8 cellular contexts compared by ENCODE assay signal in genomic region chr4:68498413-68499007, GRCh38. TPM values are rescaled to one million over a fixed set of nuclear protein-coding genes. Genes with fewer than 3 reads are reported as not detected.
DNase-seq lines count a peak whose midpoint lies in the region; ATAC-seq, FAIRE-seq and TF ChIP-seq lines count a peak whose summit lies in the region.

No MANE protein-coding gene starts in this region.

- TF ChIP-seq CTCF in HFF-Myc (IDR thresholded peaks at IDR 0.05; ENCODE audit: low read depth, low read length, missing control alignments) (peak; percentile 78), MM.1S (IDR thresholded peaks at IDR 0.05; ENCODE audit: low read length) (peak; percentile 87), GM12878 (IDR thresholded peaks at IDR 0.05 in 2 of 3, conservative IDR thresholded peaks at IDR 0.05 in 1 of 3; ENCODE audit: control insufficient read depth in 2 of 3, extremely low read depth in 1 of 3, insufficient read depth in 1 of 3, low read depth in 3 of 3, low read length in 3 of 3) (peak; percentile 74 to 93 (median 86))

- RAD21 ChIA-PET in GM12878 (lab: Charles Lee; ENCODE audit: unreplicated experiment) = interaction anchor here (0.8 to 2.1 kb wide), 10 partner anchors 175 to 1118 kb away, joined by 3 to 18 read pairs (median 5); no protein-coding TSS in a partner anchor

- peak; percentile 97 for ATAC-seq in GM12878

- no peaks in the 10 kb centered on the region for H3K4me1 Mint-ChIP-seq in immature natural killer cell

- H3K79me2 ChIP-seq in MM.1S (ENCODE audit: low read length) (no peaks in the 10 kb centered on the region), GM12878 (ENCODE audit: control insufficient read depth, insufficient read depth, low read length) (no peaks in the 10 kb centered on the region)

- CTCF ChIA-PET in GM12878 (lab: Yijun Ruan, JAX) = interaction anchor here (0.5 to 3.4 kb wide), 31 partner anchors 15 to 1224 kb away, joined by 3 to 22 read pairs (median 4); no protein-coding TSS in a partner anchor

- FAIRE-seq in GM12878 (lab: Jason Lieb, UNC) = peak; percentile 82

- in situ Hi-C loops in GM12878 (cut with MboI) = loop anchor here (25.0 kb wide), 2 partner anchors 664 to 1114 kb away; no protein-coding TSS in a partner anchor

- H2AFZ ChIP-seq in MM.1S (ENCODE audit: low read length) = no peak overlapping the region
- H2AFZ ChIP-seq in GM12878 (ENCODE audit: control insufficient read depth, low read depth, low read length) = no peak overlapping the region

- TF ChIP-seq POLR2A in GM12878 (IDR thresholded peaks at IDR 0.05; ENCODE audit: low read depth, low read length) = no peak

- peak; percentile 10 to 32 for DNase-seq in activated CD8-positive, alpha-beta memory T cell treated with anti-CD3 and anti-CD28 coated beads for 1 hour (ENCODE audit: extremely low read depth in 1 of 2, low read depth in 1 of 2)
- DNase-seq in activated CD8-positive, alpha-beta memory T cell treated with anti-CD3 and anti-CD28 coated beads, Interleukin-2, amount 50 U/mL, for 48 hours = no peak
- DNase-seq in HFF-Myc (ENCODE audit: extremely low read depth, low read depth) (peak; percentile 19), MM.1S (peak; percentile 80), T-helper 2 cell (peak in 4 of 5 experiments; percentile 13 to 70 (median 30)), GM12878 (ENCODE audit: low read depth, low spot score) (peak; percentile 30), immature natural killer cell (peak; percentile 12 to 34 (median 26))
- peak; percentile 21 to 31 for DNase-seq in stimulated activated CD4-positive, alpha-beta T cell treated with anti-CD3 and anti-CD28 coated beads, Interleukin-1b, Interleukin-23, amount 100 ng/mL, for 4 hours (ENCODE audit: low read depth in 2 of 2)

- BruUV-seq in GM12878 (replicated peaks; lab: Mats Ljungman, UMichigan) = no TSS peak

- H3K4me1 ChIP-seq in MM.1S (ENCODE audit: low read length) (peaks cover 19% of the 10 kb centered on the region), GM12878 (ENCODE audit: control insufficient read depth, insufficient read depth, low read length) (0 out of 2 replicates have a peak, but pooled peaks cover 3% of the 10 kb centered on the region)

- H3K36me3 Mint-ChIP-seq in immature natural killer cell = no peaks in the 10 kb centered on the region

- peaks cover 25% of the 10 kb centered on the region for H3F3A ChIP-seq in MM.1S (ENCODE audit: insufficient read depth, low read length)

- H3K27ac ChIP-seq in MM.1S (ENCODE audit: low read length) (no peak overlapping the region), GM12878 (ENCODE audit: control insufficient read depth, insufficient read depth) (no peak overlapping the region)

- 20% methylated on average over 5 of the region's 5 CpGs for WGBS in GM12878 (ENCODE audit: insufficient coverage, insufficient replicate concordance, low lambda C conversion rate, missing lambda C conversion rate)

- H3K27me3 ChIP-seq in MM.1S (replicated peaks; ENCODE audit: insufficient read depth, low read length) = no peaks in the 10 kb centered on the region
- H3K27me3 ChIP-seq in GM12878 (replicated peaks in 1 of 2; ENCODE audit: control insufficient read depth in 2 of 2, insufficient read depth in 2 of 2, low read length in 1 of 2) = no peaks in the 10 kb centered on the region

- TF ChIP-seq RAD21 in GM12878 (IDR thresholded peaks at IDR 0.05; ENCODE audit: insufficient read depth, low read depth, low read length) = peak; percentile 100

- POLR2A ChIA-PET in GM12878 (lab: Charles Lee) = no interaction called here

- no peak for TF ChIP-seq EP300 in GM12878 (IDR thresholded peaks at IDR 0.05; ENCODE audit: borderline replicate concordance in 1 of 2, control insufficient read depth in 1 of 2, low read depth in 2 of 2, low read length in 2 of 2)

- no peaks in the 10 kb centered on the region for H3K9me3 Mint-ChIP-seq in immature natural killer cell

- peaks cover 0 to 2% (median 0%) of the 10 kb centered on the region in 3 donors for H3K27me3 Mint-ChIP-seq in immature natural killer cell (ENCODE audit: low read depth in 3 of 3)

- H3K9ac ChIP-seq in MM.1S (ENCODE audit: low read length) (no peak overlapping the region), GM12878 (ENCODE audit: control insufficient read depth, insufficient read depth, low read length) (no peak overlapping the region)

- SMC1A ChIA-PET in GM12878 (lab: Charles Lee; ENCODE audit: uncharacterized antibody, unreplicated experiment) = interaction anchor here (0.8 to 3.0 kb wide), 26 partner anchors 9 to 1378 kb away, joined by 3 to 37 read pairs (median 4); no protein-coding TSS in a partner anchor

- H3K4me2 ChIP-seq in MM.1S (ENCODE audit: low read depth, low read length) (peak overlapping the region; percentile 1; the same call in 1 of the 2 replicates), GM12878 (ENCODE audit: control insufficient read depth, insufficient read depth) (no peak overlapping the region)

- H3K9me3 ChIP-seq in MM.1S (replicated peaks; ENCODE audit: insufficient read depth, low read length) = no peaks in the 10 kb centered on the region
- no peaks in the 10 kb centered on the region for H3K9me3 ChIP-seq in GM12878 (replicated peaks; ENCODE audit: control insufficient read depth, insufficient read depth, low read length)

- no peaks in the 10 kb centered on the region for H4K20me1 ChIP-seq in MM.1S (ENCODE audit: insufficient read depth, low read length)
- no peaks in the 10 kb centered on the region for H4K20me1 ChIP-seq in GM12878 (ENCODE audit: control insufficient read depth, insufficient read depth)

- H3K4me3 ChIP-seq in HFF-Myc (replicated peaks; ENCODE audit: low read depth, low read length) = no peak overlapping the region
- H3K4me3 ChIP-seq in MM.1S (ENCODE audit: low read length) = no peak overlapping the region
- no peak overlapping the region for H3K4me3 ChIP-seq in GM12878

- H3K36me3 ChIP-seq in MM.1S (replicated peaks; ENCODE audit: insufficient read depth, low read length) = no peaks in the 10 kb centered on the region
- H3K36me3 ChIP-seq in GM12878 (ENCODE audit: control insufficient read depth in 2 of 2, insufficient read depth in 2 of 2, low read length in 1 of 2) = no peaks in the 10 kb centered on the region

- H3K9me2 ChIP-seq in MM.1S (replicated peaks; ENCODE audit: insufficient read depth, low read length) = no peaks in the 10 kb centered on the region

- H3K4me3 Mint-ChIP-seq in immature natural killer cell = no peak overlapping the region

- intact Hi-C loops in GM12878 (cut with micrococcal nuclease; ENCODE audit: unreplicated experiment) = loop anchor here (1.0 to 10.0 kb wide), 5 partner anchors 306 to 672 kb away; no protein-coding TSS in a partner anchor

- H3K27ac Mint-ChIP-seq in immature natural killer cell = no peak overlapping the region

TF ChIP-seq in GM12878, 131 proteins besides CTCF, POLR2A, EP300 and RAD21 (continues in another document):
- 0 out of 2 replicates have a peak, but pooled peaks have one; percentile 18 for TF ChIP-seq ZNF24 (IDR thresholded peaks at IDR 0.05)
- TF ChIP-seq ZNF687 (IDR thresholded peaks at IDR 0.05) = no peak
- TF ChIP-seq HDAC2 (IDR thresholded peaks at IDR 0.05) = no peak
- TF ChIP-seq KAT2A (conservative IDR thresholded peaks at IDR 0.05; ENCODE audit: control insufficient read depth, low read depth, low read length) = no peak
- TF ChIP-seq SMAD5 (IDR thresholded peaks at IDR 0.05; ENCODE audit: low read depth) = no peak
- peak; percentile 94 for TF ChIP-seq SMC3 (IDR thresholded peaks at IDR 0.05; ENCODE audit: borderline replicate concordance, low read length)
- peak; percentile 82 for TF ChIP-seq YY1 (IDR thresholded peaks at IDR 0.05; ENCODE audit: low read depth, low read length)

RNA-seq across cellular contexts. Expression of gene TMPRSS11E, which starts 51.2 kb away (rescaled TPM):
- not detected in 2 replicates for total RNA-seq in GM12878 (2013; cell fraction: nucleolus; rRNA removed)
- total RNA-seq in GM12878 (2014; rRNA removed) (not detected in 2 replicates), GM12878 (2014; rRNA removed; fragmentation: Illumina TruSeq; extraction: Trizol) (not detected in 2 replicates), GM12878 (2021) (not detected in 2 replicates)
- polyA plus RNA-seq in GM12878 (2011; ENCODE audit: low read depth) = not detected
- polyA plus RNA-seq in GM12878 (2011; rRNA removed) (not detected in 2 replicates), GM12878 (2014; fragmentation: Illumina TruSeq; extraction: Trizol) (not detected in 2 replicates), GM12878 (2014; fragmentation: Nextera tagmentation; extraction: Ambion mirVana) (not detected), GM12878 (2014; rRNA removed) (not detected in 2 replicates), GM12878 (2016; fragmentation: Nextera tagmentation; extraction: Ambion mirVana) (not detected), immature natural killer cell (under 1 TPM in 2 of 3 donors, not detected in 1; 0.27 to 0.28 TPM)
- polyA plus RNA-seq in GM12878 (2011; cell fraction: cytosol; rRNA removed) = not detected in 2 replicates
- not detected in 2 replicates for polyA plus RNA-seq in GM12878 (2011; cell fraction: nucleus; rRNA removed)
- not detected in 2 replicates for polyA plus RNA-seq in GM12878 (2012)
- polyA minus RNA-seq in GM12878 (2011; rRNA and poly(A)+ RNA removed) = not detected in 2 replicates
- not detected in 2 replicates for polyA minus RNA-seq in GM12878 (2011; cell fraction: cytosol; rRNA and poly(A)+ RNA removed)
- polyA minus RNA-seq in GM12878 (2011; cell fraction: nucleus; rRNA and poly(A)+ RNA removed) = not detected in 2 replicates
